Comparison of ENCODE assay signal across 8 cellular contexts in genomic region chr9:4489562-4489918, GRCh38. TPM values are rescaled to one million over a fixed set of nuclear protein-coding genes. Genes with fewer than 3 reads are reported as not detected.
DNase-seq lines count a peak whose midpoint lies in the region; FAIRE-seq and TF ChIP-seq lines count a peak whose summit lies in the region.

No MANE protein-coding gene starts in this region.

- peaks cover 15% of the 10 kb centered on the region for H3K4me1 Mint-ChIP-seq in T-helper 1 cell treated with Interleukin-12 subunit alpha and Interleukin-12 subunit beta and Interleukin-4 antibody, amounts not matched to agents 30 μg/mL and 1 μg/mL, for 36 hours (ENCODE audit: low read depth)

- TF ChIP-seq POLR2A in GM12892 (IDR thresholded peaks at IDR 0.05; ENCODE audit: low read depth, low read length): no peak

- TF ChIP-seq CTCF in LNCaP clone FGC (IDR thresholded peaks at IDR 0.05; ENCODE audit: control insufficient read depth, extremely low read depth, insufficient read depth): no peak

- DNase-seq in T-helper 1 cell: no peak
- no peak for DNase-seq in LNCaP clone FGC (ENCODE audit: low read depth)
- DNase-seq in DMS53 treated with DMSO at 0.1 percent for 48 hours (lab: John Stamatoyannopoulos, UW; ENCODE audit: unreplicated experiment): no peak
- no peak for DNase-seq in C1 segment of cervical spinal cord (lab: John Stamatoyannopoulos, UW)
- no peak for DNase-seq in GM12892 (ENCODE audit: insufficient read length)

- H3K27me3 ChIP-seq in duodenal mucosa (ENCODE audit: control insufficient read depth in 1 of 2, insufficient read depth in 2 of 2, low read length in 2 of 2) (no peaks in the 10 kb centered on the region), mucosa of rectum (ENCODE audit: control insufficient read depth in 2 of 2, insufficient read depth in 2 of 2, low read length in 2 of 2) (peaks cover 0 to 3% of the 10 kb centered on the region in 2 donors)

- no peaks in the 10 kb centered on the region for H3K36me3 Mint-ChIP-seq in T-helper 1 cell treated with Interleukin-12 subunit alpha and Interleukin-12 subunit beta and Interleukin-4 antibody, amounts not matched to agents 30 μg/mL and 1 μg/mL, for 36 hours (ENCODE audit: low read depth)

- H3K36me3 ChIP-seq in duodenal mucosa (ENCODE audit: control insufficient read depth in 1 of 2, insufficient read depth in 2 of 2, low read length in 2 of 2): no peaks in the 10 kb centered on the region
- no peaks in the 10 kb centered on the region for H3K36me3 ChIP-seq in mucosa of rectum (ENCODE audit: control insufficient read depth in 2 of 2, insufficient read depth in 2 of 2, low read length in 2 of 2)

- H3K4me1 ChIP-seq in duodenal mucosa (ENCODE audit: control insufficient read depth in 1 of 2, insufficient read depth in 2 of 2, low read length in 2 of 2) (peaks cover 0 to 13% of the 10 kb centered on the region in 2 donors), mucosa of rectum (ENCODE audit: control insufficient read depth in 2 of 2, insufficient read depth in 2 of 2, low read length in 2 of 2) (peaks cover 8 to 10% of the 10 kb centered on the region in 2 donors)

- no peaks in the 10 kb centered on the region for H3K9me3 Mint-ChIP-seq in T-helper 1 cell treated with Interleukin-12 subunit alpha and Interleukin-12 subunit beta and Interleukin-4 antibody, amounts not matched to agents 30 μg/mL and 1 μg/mL, for 36 hours

- H3K27ac ChIP-seq in duodenal mucosa (ENCODE audit: low read depth, low read length): peak overlapping the region; percentile 66
- H3K27ac ChIP-seq in mucosa of rectum (ENCODE audit: low read depth in 2 of 2, low read length in 2 of 2): peak overlapping the region in 1 of 2 donors; percentile 74

- H3K9me3 ChIP-seq in duodenal mucosa (ENCODE audit: control insufficient read depth in 1 of 2, low read length in 2 of 2) (no peaks in the 10 kb centered on the region), mucosa of rectum (ENCODE audit: control insufficient read depth in 2 of 2, low read length in 2 of 2) (no peaks in the 10 kb centered on the region)

- H3K9ac ChIP-seq in duodenal mucosa (ENCODE audit: low read depth in 1 of 2, low read length in 2 of 2): peak overlapping the region; percentile 61 to 70
- H3K9ac ChIP-seq in mucosa of rectum (ENCODE audit: low read depth in 1 of 2, low read length in 2 of 2): peak overlapping the region; percentile 71 to 77

- FAIRE-seq in GM12892 (lab: Jason Lieb, UNC): no peak

- H3K4me3 ChIP-seq in LNCaP clone FGC (ENCODE audit: low read depth, low read length) (peak overlapping the region; percentile 64), duodenal mucosa (ENCODE audit: low read depth in 1 of 2, low read length in 2 of 2) (peak overlapping the region; percentile 88 to 90), mucosa of rectum (ENCODE audit: low read length in 2 of 2) (peak overlapping the region; percentile 68 to 73)

- H3K4me3 Mint-ChIP-seq in T-helper 1 cell treated with Interleukin-12 subunit alpha and Interleukin-12 subunit beta and Interleukin-4 antibody, amounts not matched to agents 30 μg/mL and 1 μg/mL, for 36 hours: peak overlapping the region; percentile 72

- peaks cover 56% of the 10 kb centered on the region for H3K27me3 Mint-ChIP-seq in T-helper 1 cell treated with Interleukin-12 subunit alpha and Interleukin-12 subunit beta and Interleukin-4 antibody, amounts not matched to agents 30 μg/mL and 1 μg/mL, for 36 hours (ENCODE audit: low read depth)

- no peak overlapping the region for H3K27ac Mint-ChIP-seq in T-helper 1 cell treated with Interleukin-12 subunit alpha and Interleukin-12 subunit beta and Interleukin-4 antibody, amounts not matched to agents 30 μg/mL and 1 μg/mL, for 36 hours

RNA-seq across cellular contexts. Expression of gene SLC1A1, which starts 0.7 kb away (rescaled TPM):
- 14.4 TPM for polyA plus RNA-seq in GM12892 (2012; ENCODE audit: missing spikeins)
